Comparison of ENCODE assay signal across 11 cellular contexts in the genomic region with DNA sequence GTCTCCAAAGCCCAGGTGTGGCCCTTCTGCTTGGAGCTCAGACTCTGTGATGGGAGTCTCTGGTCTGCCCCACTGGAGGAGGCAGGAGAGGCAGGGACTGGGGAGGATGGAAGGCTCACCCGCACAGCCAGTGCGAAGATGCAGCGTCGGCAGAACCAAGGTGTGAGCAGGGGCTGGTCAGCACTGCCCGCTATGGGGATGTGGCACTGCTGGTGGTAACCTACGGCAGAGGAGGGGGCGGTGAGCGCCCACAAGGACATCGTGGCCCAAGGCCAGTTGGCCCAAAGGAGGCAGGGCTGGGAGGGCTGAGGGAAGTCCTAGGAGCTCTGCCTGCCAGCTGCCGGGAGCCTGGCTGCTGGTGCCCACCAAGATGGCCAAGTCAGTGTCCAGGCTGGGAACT. TPM values are rescaled to one million over a fixed set of nuclear protein-coding genes. Genes with fewer than 3 reads are reported as not detected.
A peak's percentile ranks its signal among the peaks of the same experiment; 100 is the strongest.
DNase-seq lines count a peak whose midpoint lies in the region; ATAC-seq and TF ChIP-seq lines count a peak whose summit lies in the region.
"Had no signal": no experiment of that assay in that cellular context is flagged by ENCODE, and none has a peak within 500 bp of the region (broad histone marks: within the 10 kb centered on the region; RNA-seq: fewer than 3 reads in every experiment).

No MANE protein-coding gene starts in this region.

- H3K4me1 Mint-ChIP-seq in IgD-negative memory B cell, result peaks cover 3 to 9% (median 7%) of the 10 kb centered on the region in 3 donors
- peaks cover 57% of the 10 kb centered on the region for H3K4me1 Mint-ChIP-seq in activated T-helper 1 cell treated with anti-CD3 and anti-CD28 coated beads, Interleukin-12 subunit alpha, Interleukin-12 subunit beta, Interleukin-2, Interleukin-4 antibody, amounts not matched to agents 30 ng/mL and 10 ng/mL and 1 ng/mL, durations not matched to agents 14 hours and 24 hours and 36 hours (ENCODE audit: low read depth)
- H3K4me1 Mint-ChIP-seq in immature natural killer cell, result peaks cover 14 to 21% of the 10 kb centered on the region in 2 donors
- peaks cover 24 to 37% of the 10 kb centered on the region in 2 donors for H3K4me1 Mint-ChIP-seq in stimulated activated naive B cell treated with anti-CD40 and anti-IgM and Interleukin-4, amounts not matched to agents 10 μg/mL and 1 μg/mL and 100 μg/mL, for 72 hours

- no peak for ATAC-seq in stimulated activated naive B cell treated with anti-CD40 and anti-IgM and Interleukin-4, amounts not matched to agents 10 μg/mL and 1 μg/mL and 100 μg/mL, for 72 hours (replicated peaks)
- ATAC-seq in HG03571 (IDR thresholded peaks at IDR 0.05; ENCODE audit: unreplicated experiment), result no peak

- H3K4me3 Mint-ChIP-seq in IgD-negative memory B cell, result peak overlapping the region in 3 of 4 donors; percentile 83 to 98 (median 92)
- H3K4me3 Mint-ChIP-seq in activated T-helper 1 cell treated with anti-CD3 and anti-CD28 coated beads, Interleukin-12 subunit alpha, Interleukin-12 subunit beta, Interleukin-2, Interleukin-4 antibody, amounts not matched to agents 30 ng/mL and 10 ng/mL and 1 ng/mL, durations not matched to agents 14 hours and 24 hours and 36 hours, result peak overlapping the region; percentile 88
- peak overlapping the region in 1 of 5 donors; percentile 92 for H3K4me3 Mint-ChIP-seq in immature natural killer cell
- H3K4me3 Mint-ChIP-seq in stimulated activated naive B cell treated with anti-CD40 and anti-IgM and Interleukin-4, amounts not matched to agents 10 μg/mL and 1 μg/mL and 100 μg/mL, for 72 hours, result no peak overlapping the region

- TF ChIP-seq CTCF in foreskin fibroblast (IDR thresholded peaks at IDR 0.05; ENCODE audit: low read depth, low read length), result no peak

- intact Hi-C loops in activated T-helper 1 cell treated with anti-CD3 and anti-CD28 coated beads, Interleukin-12 subunit alpha, Interleukin-12 subunit beta, Interleukin-2, Interleukin-4 antibody, amounts not matched to agents 30 ng/mL and 10 ng/mL and 1 ng/mL, durations not matched to agents 14 hours and 24 hours and 36 hours (cut with micrococcal nuclease), result loop anchor here (2.0 to 5.0 kb wide), 3 partner anchors 67 to 205 kb away; a partner anchor contains a TSS

- no peak for DNase-seq in activated T-helper 1 cell treated with anti-CD3 and anti-CD28 coated beads, Interleukin-12 subunit alpha, Interleukin-12 subunit beta, Interleukin-2, Interleukin-4 antibody, amounts not matched to agents 30 ng/mL and 10 ng/mL and 1 ng/mL, durations not matched to agents 14 hours and 24 hours and 36 hours (ENCODE audit: low spot score)
- no peak for DNase-seq in immature natural killer cell
- no peak for DNase-seq in stimulated activated naive B cell treated with anti-CD40 and anti-IgM and Interleukin-4, amounts not matched to agents 10 μg/mL and 1 μg/mL and 100 μg/mL, for 72 hours
- DNase-seq in activated CD4-positive, CD25-positive, alpha-beta regulatory T cell treated with anti-CD3 and anti-CD28 coated beads, Interleukin-2, amount 50 U/mL, for 72 hours, result no peak
- DNase-seq in SKM-1 treated with dmso at 0.1 percent for 144 hours (lab: John Stamatoyannopoulos, UW; ENCODE audit: unreplicated experiment), result no peak
- DNase-seq in foreskin fibroblast, result no peak
- DNase-seq: GF-D8; NCI-H1092 treated with DMSO at 0.1 percent for 48 hours; stimulated activated CD4-positive, alpha-beta T cell treated with anti-CD3 and anti-CD28 coated beads, Interleukin-2, amount 100 ng/mL, for 48 hours had no signal

- no peak overlapping the region for H3K4me3 ChIP-seq in foreskin fibroblast (ENCODE audit: low read depth in 1 of 2, low read length in 2 of 2)

- H3K9me3 Mint-ChIP-seq in IgD-negative memory B cell (no peaks in the 10 kb centered on the region), immature natural killer cell (no peaks in the 10 kb centered on the region)
- H3K9me3 Mint-ChIP-seq in activated T-helper 1 cell treated with anti-CD3 and anti-CD28 coated beads, Interleukin-12 subunit alpha, Interleukin-12 subunit beta, Interleukin-2, Interleukin-4 antibody, amounts not matched to agents 30 ng/mL and 10 ng/mL and 1 ng/mL, durations not matched to agents 14 hours and 24 hours and 36 hours, result no peaks in the 10 kb centered on the region
- no peaks in the 10 kb centered on the region for H3K9me3 Mint-ChIP-seq in stimulated activated naive B cell treated with anti-CD40 and anti-IgM and Interleukin-4, amounts not matched to agents 10 μg/mL and 1 μg/mL and 100 μg/mL, for 72 hours

- H3K36me3 Mint-ChIP-seq in IgD-negative memory B cell, result no peaks in the 10 kb centered on the region
- peaks cover 53% of the 10 kb centered on the region for H3K36me3 Mint-ChIP-seq in activated T-helper 1 cell treated with anti-CD3 and anti-CD28 coated beads, Interleukin-12 subunit alpha, Interleukin-12 subunit beta, Interleukin-2, Interleukin-4 antibody, amounts not matched to agents 30 ng/mL and 10 ng/mL and 1 ng/mL, durations not matched to agents 14 hours and 24 hours and 36 hours (ENCODE audit: low read depth)
- H3K36me3 Mint-ChIP-seq in immature natural killer cell, result peaks cover 5 to 18% (median 8%) of the 10 kb centered on the region in 3 donors
- peaks cover 48 to 71% of the 10 kb centered on the region in 2 donors for H3K36me3 Mint-ChIP-seq in stimulated activated naive B cell treated with anti-CD40 and anti-IgM and Interleukin-4, amounts not matched to agents 10 μg/mL and 1 μg/mL and 100 μg/mL, for 72 hours

- H3K27ac Mint-ChIP-seq in IgD-negative memory B cell (peak overlapping the region in 2 of 3 donors; percentile 75 to 95), immature natural killer cell (peak overlapping the region in 5 of 6 donors; percentile 90 to 99 (median 96))
- H3K27ac Mint-ChIP-seq in activated T-helper 1 cell treated with anti-CD3 and anti-CD28 coated beads, Interleukin-12 subunit alpha, Interleukin-12 subunit beta, Interleukin-2, Interleukin-4 antibody, amounts not matched to agents 30 ng/mL and 10 ng/mL and 1 ng/mL, durations not matched to agents 14 hours and 24 hours and 36 hours, result peak overlapping the region; percentile 78
- peak overlapping the region; percentile 63 for H3K27ac Mint-ChIP-seq in stimulated activated naive B cell treated with anti-CD40 and anti-IgM and Interleukin-4, amounts not matched to agents 10 μg/mL and 1 μg/mL and 100 μg/mL, for 72 hours

- H3K27me3 Mint-ChIP-seq in IgD-negative memory B cell, result no peaks in the 10 kb centered on the region
- no peaks in the 10 kb centered on the region for H3K27me3 Mint-ChIP-seq in activated T-helper 1 cell treated with anti-CD3 and anti-CD28 coated beads, Interleukin-12 subunit alpha, Interleukin-12 subunit beta, Interleukin-2, Interleukin-4 antibody, amounts not matched to agents 30 ng/mL and 10 ng/mL and 1 ng/mL, durations not matched to agents 14 hours and 24 hours and 36 hours (ENCODE audit: insufficient read depth)
- peaks cover 2 to 3% (median 2%) of the 10 kb centered on the region in 3 donors for H3K27me3 Mint-ChIP-seq in immature natural killer cell (ENCODE audit: low read depth in 3 of 3)
- H3K27me3 Mint-ChIP-seq in stimulated activated naive B cell treated with anti-CD40 and anti-IgM and Interleukin-4, amounts not matched to agents 10 μg/mL and 1 μg/mL and 100 μg/mL, for 72 hours, result no peaks in the 10 kb centered on the region

RNA-seq across cellular contexts. Expression of a gene that starts 7.3 kb away (rescaled TPM):
- polyA plus RNA-seq in IgD-negative memory B cell (3.9 TPM), immature natural killer cell (10 to 100 TPM; 12.1 to 12.9 (median 12.8) TPM)
- 134 and 142 TPM in 2 replicates for total RNA-seq in activated T-helper 1 cell treated with anti-CD3 and anti-CD28 coated beads, Interleukin-12 subunit alpha, Interleukin-12 subunit beta, Interleukin-2, Interleukin-4 antibody, amounts not matched to agents 30 ng/mL and 10 ng/mL and 1 ng/mL, durations not matched to agents 14 hours and 24 hours and 36 hours

RNA-seq across cellular contexts. Expression of a gene that starts 27.0 kb away (rescaled TPM):
- polyA plus RNA-seq in IgD-negative memory B cell, result 16.8 TPM
- total RNA-seq in activated T-helper 1 cell treated with anti-CD3 and anti-CD28 coated beads, Interleukin-12 subunit alpha, Interleukin-12 subunit beta, Interleukin-2, Interleukin-4 antibody, amounts not matched to agents 30 ng/mL and 10 ng/mL and 1 ng/mL, durations not matched to agents 14 hours and 24 hours and 36 hours, result 57.7 and 59.2 TPM in 2 replicates
- 10 to 100 TPM; 10.1 to 23.1 (median 13.3) TPM for polyA plus RNA-seq in immature natural killer cell

RNA-seq across cellular contexts. Expression of a gene that starts 56.9 kb away (rescaled TPM):
- polyA plus RNA-seq in IgD-negative memory B cell, result 1.3 TPM
- total RNA-seq in activated T-helper 1 cell treated with anti-CD3 and anti-CD28 coated beads, Interleukin-12 subunit alpha, Interleukin-12 subunit beta, Interleukin-2, Interleukin-4 antibody, amounts not matched to agents 30 ng/mL and 10 ng/mL and 1 ng/mL, durations not matched to agents 14 hours and 24 hours and 36 hours, result 136 and 138 TPM in 2 replicates
- 1 to 10 TPM in 2 of 3 donors, under 1 TPM in 1; 0.67 to 3.4 (median 1.5) TPM for polyA plus RNA-seq in immature natural killer cell

Comparison
In these comparisons a context has a peak if more than half of its experiments do, and no peak if none do; other contexts are left out.
1. H3K4me3 Mint-ChIP-seq: peak in IgD-negative memory B cell (3 of 4) and activated T-helper 1 cell treated with anti-CD3 and anti-CD28 coated beads, Interleukin-12 subunit alpha, Interleukin-12 subunit beta, Interleukin-2, Interleukin-4 antibody, amounts not matched to agents 30 ng/mL and 10 ng/mL and 1 ng/mL, durations not matched to agents 14 hours and 24 hours and 36 hours (single experiment); none in stimulated activated naive B cell treated with anti-CD40 and anti-IgM and Interleukin-4, amounts not matched to agents 10 μg/mL and 1 μg/mL and 100 μg/mL, for 72 hours (0 of 2).
2. Peak in every context shown above with its lines, with median percentiles within 50 percentile points of each other: H3K27ac Mint-ChIP-seq.